ENCODE assay signal across 17 cellular contexts in genomic region chr2:74883011-74883410, GRCh38.
"Had no signal": no experiment of that assay in that cellular context is flagged by ENCODE, and none has a peak within 500 bp of the region (broad histone marks: within the 10 kb centered on the region; RNA-seq: fewer than 3 reads in every experiment).

No MANE protein-coding gene starts in this region.

- FAIRE-seq: frontal cortex, keratinocyte had no signal

- DNase-seq: cortex of kidney; left ventricle myocardium superior; lower lobe of right lung; natural killer cell; sigmoid colon; stimulated activated CD4-positive, alpha-beta T cell treated with anti-CD3 and anti-CD28 coated beads, Interleukin-2, amount 100 ng/mL, for 24 hours; stimulated activated CD4-positive, alpha-beta T cell treated with anti-CD3 and anti-CD28 coated beads, Interleukin-4, amount 100 ng/mL, for 4 hours; stimulated activated naive CD8-positive, alpha-beta T cell treated with anti-CD3 and anti-CD28 coated beads, Interleukin-15, Interleukin-2, amounts not matched to agents 100 U/mL and 50 U/mL, for 24 hours; upper lobe of right lung; uterus had no signal

- H3K27ac Mint-ChIP-seq: natural killer cell; progenitor cell of endocrine pancreas; stimulated activated memory B cell treated with anti-CD40 and anti-IgM and Interleukin-4, amounts not matched to agents 10 μg/mL and 1 μg/mL and 100 μg/mL, for 72 hours had no signal

- H3K4me3 Mint-ChIP-seq: natural killer cell; stimulated activated memory B cell treated with anti-CD40 and anti-IgM and Interleukin-4, amounts not matched to agents 10 μg/mL and 1 μg/mL and 100 μg/mL, for 72 hours had no signal

- H3K27me3 ChIP-seq: sigmoid colon, tibial nerve, upper lobe of right lung, uterus had no signal

- H3K4me3 ChIP-seq: lower lobe of right lung, sigmoid colon, thoracic aorta, tibial nerve, upper lobe of right lung, uterus had no signal

- H3K36me3 Mint-ChIP-seq: natural killer cell had no signal

- H3K36me3 ChIP-seq: uterus had no signal

- H2AFZ ChIP-seq: parathyroid adenoma had no signal

- H3K79me2 ChIP-seq: parathyroid adenoma had no signal

- H3K27ac ChIP-seq: lower lobe of right lung, parathyroid adenoma, sigmoid colon, thoracic aorta, tibial nerve, upper lobe of right lung, uterus had no signal

- H3K9me3 Mint-ChIP-seq: natural killer cell; stimulated activated memory B cell treated with anti-CD40 and anti-IgM and Interleukin-4, amounts not matched to agents 10 μg/mL and 1 μg/mL and 100 μg/mL, for 72 hours had no signal

- H3K4me1 ChIP-seq: lower lobe of right lung, parathyroid adenoma, sigmoid colon, tibial nerve, upper lobe of right lung, uterus had no signal

- ATAC-seq: left ventricle myocardium superior; lower lobe of right lung; natural killer cell; stimulated activated memory B cell treated with anti-CD40 and anti-IgM and Interleukin-4, amounts not matched to agents 10 μg/mL and 1 μg/mL and 100 μg/mL, for 72 hours; stimulated activated naive CD8-positive, alpha-beta T cell treated with anti-CD3 and anti-CD28 coated beads, Interleukin-15, Interleukin-2, amounts not matched to agents 100 U/mL and 50 U/mL, for 24 hours; upper lobe of right lung had no signal

- H3K27me3 Mint-ChIP-seq: progenitor cell of endocrine pancreas; stimulated activated memory B cell treated with anti-CD40 and anti-IgM and Interleukin-4, amounts not matched to agents 10 μg/mL and 1 μg/mL and 100 μg/mL, for 72 hours had no signal

- H3K9ac ChIP-seq: parathyroid adenoma had no signal

- H3K9me3 ChIP-seq: lower lobe of right lung, sigmoid colon, thoracic aorta, tibial nerve, upper lobe of right lung, uterus had no signal

- H3K4me1 Mint-ChIP-seq: stimulated activated memory B cell treated with anti-CD40 and anti-IgM and Interleukin-4, amounts not matched to agents 10 μg/mL and 1 μg/mL and 100 μg/mL, for 72 hours had no signal
